In the genomic region with DNA sequence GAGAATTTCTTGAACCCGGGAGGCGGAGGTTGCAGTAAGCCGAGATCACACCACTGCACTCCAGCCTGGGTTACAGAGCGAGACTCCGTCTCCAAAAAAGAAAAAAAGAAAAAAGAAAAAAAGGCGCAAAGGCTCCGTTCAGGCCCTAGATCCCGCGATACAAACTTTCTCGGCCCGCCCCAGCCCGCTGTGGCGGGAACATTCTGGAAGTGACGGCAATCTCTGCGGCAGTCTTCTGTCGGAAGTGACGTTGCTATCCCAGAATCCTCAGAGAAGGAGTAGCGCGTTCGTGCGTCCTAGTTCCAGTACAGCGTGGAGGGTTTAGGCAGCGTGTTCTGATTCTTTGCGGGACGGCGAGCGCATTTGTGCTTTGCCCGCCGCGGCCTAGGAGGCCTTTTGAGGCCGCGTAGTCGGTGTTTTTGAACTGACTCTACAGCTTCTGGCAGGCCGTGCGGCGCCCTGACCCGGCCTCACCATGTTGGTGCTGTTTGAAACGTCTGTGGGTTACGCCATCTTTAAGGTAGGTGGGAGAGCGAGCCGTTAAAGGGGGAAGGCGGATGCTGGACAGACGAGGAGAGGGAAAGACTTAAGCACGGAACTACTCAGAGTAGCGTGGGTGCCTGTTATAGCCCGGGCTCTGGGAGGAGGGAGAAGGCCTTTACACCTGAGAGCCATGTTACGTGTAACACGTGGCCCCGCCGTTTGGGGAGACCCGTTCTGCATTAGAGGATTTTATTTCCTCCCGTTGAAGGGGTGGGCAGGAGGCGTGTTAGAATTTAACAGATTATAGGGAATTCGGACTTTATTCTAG, we compare ENCODE assay signal across 1 cellular context.
TF ChIP-seq lines count a peak whose summit lies in the region.

A gene with protein sequence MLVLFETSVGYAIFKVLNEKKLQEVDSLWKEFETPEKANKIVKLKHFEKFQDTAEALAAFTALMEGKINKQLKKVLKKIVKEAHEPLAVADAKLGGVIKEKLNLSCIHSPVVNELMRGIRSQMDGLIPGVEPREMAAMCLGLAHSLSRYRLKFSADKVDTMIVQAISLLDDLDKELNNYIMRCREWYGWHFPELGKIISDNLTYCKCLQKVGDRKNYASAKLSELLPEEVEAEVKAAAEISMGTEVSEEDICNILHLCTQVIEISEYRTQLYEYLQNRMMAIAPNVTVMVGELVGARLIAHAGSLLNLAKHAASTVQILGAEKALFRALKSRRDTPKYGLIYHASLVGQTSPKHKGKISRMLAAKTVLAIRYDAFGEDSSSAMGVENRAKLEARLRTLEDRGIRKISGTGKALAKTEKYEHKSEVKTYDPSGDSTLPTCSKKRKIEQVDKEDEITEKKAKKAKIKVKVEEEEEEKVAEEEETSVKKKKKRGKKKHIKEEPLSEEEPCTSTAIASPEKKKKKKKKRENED (plus strand): TSS at position 297 of the 811 bp plus-strand sequence. CDS start 179 bp downstream, at position 476.

TF ChIP-seq in HCT116, 20 proteins besides CTCF, POLR2A, EP300 and RAD21 (continued from another document):
- TF ChIP-seq, protein P1, sequence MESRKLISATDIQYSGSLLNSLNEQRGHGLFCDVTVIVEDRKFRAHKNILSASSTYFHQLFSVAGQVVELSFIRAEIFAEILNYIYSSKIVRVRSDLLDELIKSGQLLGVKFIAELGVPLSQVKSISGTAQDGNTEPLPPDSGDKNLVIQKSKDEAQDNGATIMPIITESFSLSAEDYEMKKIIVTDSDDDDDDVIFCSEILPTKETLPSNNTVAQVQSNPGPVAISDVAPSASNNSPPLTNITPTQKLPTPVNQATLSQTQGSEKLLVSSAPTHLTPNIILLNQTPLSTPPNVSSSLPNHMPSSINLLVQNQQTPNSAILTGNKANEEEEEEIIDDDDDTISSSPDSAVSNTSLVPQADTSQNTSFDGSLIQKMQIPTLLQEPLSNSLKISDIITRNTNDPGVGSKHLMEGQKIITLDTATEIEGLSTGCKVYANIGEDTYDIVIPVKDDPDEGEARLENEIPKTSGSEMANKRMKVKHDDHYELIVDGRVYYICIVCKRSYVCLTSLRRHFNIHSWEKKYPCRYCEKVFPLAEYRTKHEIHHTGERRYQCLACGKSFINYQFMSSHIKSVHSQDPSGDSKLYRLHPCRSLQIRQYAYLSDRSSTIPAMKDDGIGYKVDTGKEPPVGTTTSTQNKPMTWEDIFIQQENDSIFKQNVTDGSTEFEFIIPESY (IDR thresholded peaks at IDR 0.05; ENCODE audit: extremely low read depth, insufficient replicate concordance, low read length), result peak; percentile 93
- TF ChIP-seq, protein P2, sequence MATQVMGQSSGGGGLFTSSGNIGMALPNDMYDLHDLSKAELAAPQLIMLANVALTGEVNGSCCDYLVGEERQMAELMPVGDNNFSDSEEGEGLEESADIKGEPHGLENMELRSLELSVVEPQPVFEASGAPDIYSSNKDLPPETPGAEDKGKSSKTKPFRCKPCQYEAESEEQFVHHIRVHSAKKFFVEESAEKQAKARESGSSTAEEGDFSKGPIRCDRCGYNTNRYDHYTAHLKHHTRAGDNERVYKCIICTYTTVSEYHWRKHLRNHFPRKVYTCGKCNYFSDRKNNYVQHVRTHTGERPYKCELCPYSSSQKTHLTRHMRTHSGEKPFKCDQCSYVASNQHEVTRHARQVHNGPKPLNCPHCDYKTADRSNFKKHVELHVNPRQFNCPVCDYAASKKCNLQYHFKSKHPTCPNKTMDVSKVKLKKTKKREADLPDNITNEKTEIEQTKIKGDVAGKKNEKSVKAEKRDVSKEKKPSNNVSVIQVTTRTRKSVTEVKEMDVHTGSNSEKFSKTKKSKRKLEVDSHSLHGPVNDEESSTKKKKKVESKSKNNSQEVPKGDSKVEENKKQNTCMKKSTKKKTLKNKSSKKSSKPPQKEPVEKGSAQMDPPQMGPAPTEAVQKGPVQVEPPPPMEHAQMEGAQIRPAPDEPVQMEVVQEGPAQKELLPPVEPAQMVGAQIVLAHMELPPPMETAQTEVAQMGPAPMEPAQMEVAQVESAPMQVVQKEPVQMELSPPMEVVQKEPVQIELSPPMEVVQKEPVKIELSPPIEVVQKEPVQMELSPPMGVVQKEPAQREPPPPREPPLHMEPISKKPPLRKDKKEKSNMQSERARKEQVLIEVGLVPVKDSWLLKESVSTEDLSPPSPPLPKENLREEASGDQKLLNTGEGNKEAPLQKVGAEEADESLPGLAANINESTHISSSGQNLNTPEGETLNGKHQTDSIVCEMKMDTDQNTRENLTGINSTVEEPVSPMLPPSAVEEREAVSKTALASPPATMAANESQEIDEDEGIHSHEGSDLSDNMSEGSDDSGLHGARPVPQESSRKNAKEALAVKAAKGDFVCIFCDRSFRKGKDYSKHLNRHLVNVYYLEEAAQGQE (IDR thresholded peaks at IDR 0.05; ENCODE audit: low read depth), result no peak
- TF ChIP-seq TCF7L2 (IDR thresholded peaks at IDR 0.05; ENCODE audit: borderline replicate concordance, extremely low read depth, insufficient read depth, insufficient read length), result peak; percentile 30
- TF ChIP-seq ZNF274 (IDR thresholded peaks at IDR 0.05; ENCODE audit: low read depth, low read length), result no peak
- peak; percentile 97 for TF ChIP-seq SIN3A (IDR thresholded peaks at IDR 0.05; ENCODE audit: low read depth)
- no peak; the same call in 1 of the 2 replicates for TF ChIP-seq CEBPB (IDR thresholded peaks at IDR 0.05; ENCODE audit: low read depth)
